In genomic region chr3:170811928-170812591, GRCh38 we compare ENCODE assay signal across 9 cellular contexts. TPM values are rescaled to one million over a fixed set of nuclear protein-coding genes. Genes with fewer than 3 reads are reported as not detected.
DNase-seq lines count a peak whose midpoint lies in the region; ATAC-seq and TF ChIP-seq lines count a peak whose summit lies in the region.
"Had no signal": no experiment of that assay in that cellular context is flagged by ENCODE, and none has a peak within 500 bp of the region (broad histone marks: within the 10 kb centered on the region; RNA-seq: fewer than 3 reads in every experiment).

No MANE protein-coding gene starts in this region.

- H3K4me1 Mint-ChIP-seq in Caco-2 (ENCODE audit: low read depth, unreplicated experiment), result no peaks in the 10 kb centered on the region
- peaks cover 4% of the 10 kb centered on the region for H3K4me1 Mint-ChIP-seq in activated T-cell treated with anti-CD3 and anti-CD28 coated beads, Interleukin-2, amount 50 U/mL, for 4 hours (ENCODE audit: low read depth)

- H2BK12ac ChIP-seq in neuronal stem cell (ENCODE audit: low read length), result no peak overlapping the region

- no peaks in the 10 kb centered on the region for H3K9me3 Mint-ChIP-seq in Caco-2 (ENCODE audit: unreplicated experiment)
- no peaks in the 10 kb centered on the region for H3K9me3 Mint-ChIP-seq in activated T-cell treated with anti-CD3 and anti-CD28 coated beads, Interleukin-2, amount 50 U/mL, for 4 hours

- no peaks in the 10 kb centered on the region for H3K36me3 Mint-ChIP-seq in Caco-2 (ENCODE audit: insufficient read depth, unreplicated experiment)
- no peaks in the 10 kb centered on the region for H3K36me3 Mint-ChIP-seq in activated T-cell treated with anti-CD3 and anti-CD28 coated beads, Interleukin-2, amount 50 U/mL, for 4 hours (ENCODE audit: insufficient read depth)
- H3K36me3 Mint-ChIP-seq: activated naive CD8-positive, alpha-beta T cell had no signal

- no peak overlapping the region for H3K18ac ChIP-seq in neuronal stem cell (ENCODE audit: low read length)

- H3K9ac ChIP-seq in neuronal stem cell (ENCODE audit: low read depth, low read length, poor library complexity), result no peak overlapping the region

- H3K27ac ChIP-seq in Peyer's patch (no peak overlapping the region), neuronal stem cell (replicated peaks; ENCODE audit: low read length) (no peak overlapping the region)

- H3K79me1 ChIP-seq in neuronal stem cell (ENCODE audit: low read depth, low read length), result no peaks in the 10 kb centered on the region

- H3K27me3 Mint-ChIP-seq in Caco-2 (ENCODE audit: insufficient read depth, unreplicated experiment), result peaks cover 6% of the 10 kb centered on the region
- peaks cover 5% of the 10 kb centered on the region for H3K27me3 Mint-ChIP-seq in activated T-cell treated with anti-CD3 and anti-CD28 coated beads, Interleukin-2, amount 50 U/mL, for 4 hours (ENCODE audit: low read depth)
- H3K27me3 Mint-ChIP-seq: activated naive CD8-positive, alpha-beta T cell had no signal

- no peak overlapping the region for H2AFZ ChIP-seq in neuronal stem cell (ENCODE audit: low read length)

- no peak overlapping the region for H3K4me3 Mint-ChIP-seq in Caco-2 (ENCODE audit: unreplicated experiment)
- H3K4me3 Mint-ChIP-seq in activated T-cell treated with anti-CD3 and anti-CD28 coated beads, Interleukin-2, amount 50 U/mL, for 4 hours, result no peak overlapping the region
- H3K4me3 Mint-ChIP-seq: activated naive CD8-positive, alpha-beta T cell had no signal

- H3K36me3 ChIP-seq in Caco-2 (ENCODE audit: control insufficient read depth, insufficient read depth, low read length) (no peaks in the 10 kb centered on the region), Peyer's patch (no peaks in the 10 kb centered on the region), neuronal stem cell (replicated peaks in 1 of 2; ENCODE audit: control insufficient read depth in 2 of 2, insufficient read depth in 2 of 2, low read length in 2 of 2) (no peaks in the 10 kb centered on the region)

- H3K4ac ChIP-seq in neuronal stem cell (ENCODE audit: low read length), result no peak overlapping the region

- H4K91ac ChIP-seq in neuronal stem cell (ENCODE audit: low read depth, low read length, poor library complexity), result no peak overlapping the region

- H3K27me3 ChIP-seq in Caco-2 (replicated peaks; ENCODE audit: control insufficient read depth, insufficient read depth, low read length) (no peaks in the 10 kb centered on the region), Peyer's patch (no peaks in the 10 kb centered on the region), neuronal stem cell (ENCODE audit: control insufficient read depth in 3 of 3, insufficient read depth in 3 of 3, low read depth in 1 of 3, low read length in 3 of 3) (peaks cover 0 to 36% (median 8%) of the 10 kb centered on the region in 3 experiments)

- H3K14ac ChIP-seq in neuronal stem cell (ENCODE audit: low read length), result no peak overlapping the region

- no peak overlapping the region for H2AK5ac ChIP-seq in neuronal stem cell (ENCODE audit: low read depth, low read length)

- CTCF ChIA-PET in Caco-2 (lab: Charles Lee), result interaction anchor here (0.6 to 3.4 kb wide), 20 partner anchors 27 to 786 kb away, joined by 3 to 35 read pairs (median 4); partner anchors contain the start of genes CLDN11 and RPL22L1

- H2BK15ac ChIP-seq in neuronal stem cell (ENCODE audit: low read length), result no peak overlapping the region

- no peak overlapping the region for H3K27ac Mint-ChIP-seq in Caco-2 (ENCODE audit: unreplicated experiment)
- H3K27ac Mint-ChIP-seq: activated naive CD8-positive, alpha-beta T cell had no signal

- DNase-seq in Caco-2 (peak; percentile 77 to 79), LHCN-M2 (ENCODE audit: low read depth) (peak; percentile 93), Peyer's patch (peak in 2 of 3 donors; percentile 51 to 81), fibroblast of mammary gland (ENCODE audit: low read depth) (peak; percentile 89), neuronal stem cell (ENCODE audit: low spot score) (peak; percentile 77), superior temporal gyrus (ENCODE audit: extremely low spot score) (peak; percentile 97)
- DNase-seq in activated T-cell treated with anti-CD3 and anti-CD28 coated beads, Interleukin-2, amount 50 U/mL, for 4 hours, result peak; percentile 58

- H3K9me3 ChIP-seq in Caco-2 (no peaks in the 10 kb centered on the region), Peyer's patch (no peaks in the 10 kb centered on the region), neuronal stem cell (replicated peaks in 1 of 2; ENCODE audit: control insufficient read depth in 2 of 2, insufficient read depth in 1 of 2, low read depth in 1 of 2, low read length in 2 of 2) (no peaks in the 10 kb centered on the region)

- no peaks in the 10 kb centered on the region for H3K4me1 ChIP-seq in Caco-2
- peaks cover 0 to 25% (median 1%) of the 10 kb centered on the region in 4 donors for H3K4me1 ChIP-seq in Peyer's patch
- no peaks in the 10 kb centered on the region for H3K4me1 ChIP-seq in neuronal stem cell (ENCODE audit: control insufficient read depth in 2 of 2, insufficient read depth in 1 of 2, low read depth in 1 of 2, low read length in 2 of 2)

- H3K4me3 ChIP-seq in Caco-2 (ENCODE audit: low read depth, low read length), result no peak overlapping the region
- H3K4me3 ChIP-seq in Peyer's patch, result no peak overlapping the region
- no peak overlapping the region for H3K4me3 ChIP-seq in fibroblast of mammary gland (ENCODE audit: control insufficient read depth, low read depth, low read length)
- H3K4me3 ChIP-seq in neuronal stem cell (ENCODE audit: low read length in 2 of 2), result no peak overlapping the region

- ATAC-seq in GM21528 (IDR thresholded peaks at IDR 0.05; ENCODE audit: low FRiP score, unreplicated experiment), result peak; percentile 87
- ATAC-seq in activated T-cell treated with anti-CD3 and anti-CD28 coated beads, Interleukin-2, amount 50 U/mL, for 4 hours, result peak; percentile 84 to 90

- no peak overlapping the region for H4K8ac ChIP-seq in neuronal stem cell (ENCODE audit: low read depth, low read length)

- intact Hi-C loops in Caco-2 (cut with micrococcal nuclease; ENCODE audit: unreplicated experiment), result loop anchor here (5.0 to 10.0 kb wide), 3 partner anchors 120 to 497 kb away; no protein-coding TSS in a partner anchor

- TF ChIP-seq CTCF in Caco-2 (IDR thresholded peaks at IDR 0.05; ENCODE audit: insufficient read depth in 1 of 2, low read depth in 1 of 2, low read length in 1 of 2, severe bottlenecking in 1 of 2, unreplicated experiment in 1 of 2) (peak; percentile 88 to 89), Peyer's patch (IDR thresholded peaks at IDR 0.05) (peak; percentile 82 to 98 (median 94)), fibroblast of mammary gland (conservative IDR thresholded peaks at IDR 0.05; ENCODE audit: control insufficient read depth, insufficient read depth, low read depth, low read length) (peak; percentile 95)

- H3K23ac ChIP-seq in neuronal stem cell (ENCODE audit: low read depth, low read length, poor library complexity), result no peak overlapping the region

- no CpG with 5 or more reads among the region's 8 CpGs for WGBS in neuronal stem cell (ENCODE audit: extremely low coverage in 2 of 2, insufficient read length in 2 of 2, insufficient replicate concordance in 1 of 2), 2 donors

- no peak overlapping the region for H3K4me2 ChIP-seq in neuronal stem cell (ENCODE audit: insufficient read depth, low read length, poor library complexity, severe bottlenecking)

- POLR2A ChIA-PET in Caco-2 (lab: Charles Lee), result no interaction called here

- no TSS peak for BruUV-seq in Caco-2 (replicated peaks; lab: Mats Ljungman, UMichigan)

- no peak for TF ChIP-seq POLR2A in Peyer's patch (IDR thresholded peaks at IDR 0.05)

- H2BK120ac ChIP-seq in neuronal stem cell (ENCODE audit: low read depth, low read length), result no peak overlapping the region

- no peak overlapping the region for H2BK5ac ChIP-seq in neuronal stem cell (ENCODE audit: low read length)

RNA-seq across cellular contexts. Expression of gene RPL22L1, which starts 57.9 kb away (rescaled TPM):
- total RNA-seq in Caco-2 (2022), result 31.1 and 37.7 TPM in 2 replicates
- total RNA-seq in LHCN-M2 (2014; rRNA removed), result 585 and 621 TPM in 2 replicates
- polyA plus RNA-seq in LHCN-M2 (2012), result 230 TPM
- 10 to 100 TPM; 27.5 to 65.2 (median 29.0) TPM for total RNA-seq in Peyer's patch
- 100 to 1,000 TPM; 204 to 231 (median 209) TPM for total RNA-seq in activated T-cell treated with anti-CD3 and anti-CD28 coated beads, Interleukin-2, amount 50 U/mL, for 4 hours
- polyA plus RNA-seq in neuronal stem cell (2013, experiment 1 of 2), result 167 TPM
- 165 TPM for polyA plus RNA-seq in neuronal stem cell (2013, experiment 2 of 2)
